In genomic region chr12:52759218-52759617, GRCh38 we compare ENCODE assay signal across 38 cellular contexts. TPM values are rescaled to one million over a fixed set of nuclear protein-coding genes. Genes with fewer than 3 reads are reported as not detected.
"Had no signal": no experiment of that assay in that cellular context is flagged by ENCODE, and none has a peak within 500 bp of the region (broad histone marks: within the 10 kb centered on the region; RNA-seq: fewer than 3 reads in every experiment).

No MANE protein-coding gene starts in this region.

- H3K36me3 ChIP-seq: MG63 had no signal

- H3K4me3 ChIP-seq: MG63 had no signal

- H3K27ac ChIP-seq: KMS-11 had no signal

- DNase-seq: Kasumi-1, MG63, MM.1S, MV-4-11, NCI-H1048, NCI-H1092, NCI-H1092 treated with DMSO at 0.1 percent for 48 hours, NCI-H1105, NCI-H1105 treated with DMSO at 0.1 percent for 48 hours, NCI-H1417, NCI-H1417 treated with DMSO at 0.1 percent for 48 hours, NCI-H1436, NCI-H1436 treated with DMSO at 0.1 percent for 48 hours, NCI-H146, NCI-H1694 treated with DMSO at 0.1 percent for 48 hours, NCI-H187, NCI-H187 treated with DMSO at 0.1 percent for 48 hours, NCI-H1930, NCI-H2029, NCI-H2029 treated with DMSO at 0.1 percent for 48 hours, NCI-H2081, NCI-H2081 treated with DMSO at 0.1 percent for 48 hours, NCI-H2107, NCI-H2171 treated with DMSO at 0.1 percent for 48 hours, NCI-H2227 treated with DMSO at 0.1 percent for 48 hours, NCI-H226, NCI-H345, NCI-H446, NCI-H446 treated with DMSO at 0.1 percent for 48 hours, NCI-H510A, NCI-H510A treated with DMSO at 0.1 percent for 48 hours, NCI-H524, NCI-H524 treated with DMSO at 0.1 percent for 48 hours had no signal

RNA-seq across cellular contexts. Expression of gene KRT76, which starts 17.9 kb away (rescaled TPM):
- total RNA-seq: LHCN-M2, M059J, MCF 10A, NCI-H460 had no signal

RNA-seq across cellular contexts. Expression of gene KRT3, which starts 36.7 kb away (rescaled TPM):
- total RNA-seq: LHCN-M2, M059J, MCF 10A, NCI-H460 had no signal

RNA-seq across cellular contexts. Expression of gene KRT4, which starts 54.7 kb away (rescaled TPM):
- total RNA-seq: LHCN-M2, M059J, MCF 10A, NCI-H460 had no signal

RNA-seq across cellular contexts. Expression of gene KRT77, which starts 55.9 kb away (rescaled TPM):
- total RNA-seq: LHCN-M2, M059J, MCF 10A, NCI-H460 had no signal
